Comparison of ENCODE assay signal across 8 cellular contexts in genomic region chr16:3029499-3030127, GRCh38. TPM values are rescaled to one million over a fixed set of nuclear protein-coding genes. Genes with fewer than 3 reads are reported as not detected.
A peak's percentile ranks its signal among the peaks of the same experiment; 100 is the strongest.
DNase-seq lines count a peak whose midpoint lies in the region; ATAC-seq, FAIRE-seq and TF ChIP-seq lines count a peak whose summit lies in the region.

No MANE protein-coding gene starts in this region.

- no peak overlapping the region for H3K9ac ChIP-seq in H1 (replicated peaks in 1 of 4; ENCODE audit: extremely low read depth in 1 of 4, low read depth in 3 of 4, low read length in 3 of 4)

- peaks cover 0 to 8% (median 6%) of the 10 kb centered on the region in 4 experiments; a peak in 5 of 7 replicates for H3K4me1 ChIP-seq in H1 (replicated peaks in 1 of 4; ENCODE audit: control insufficient read depth in 3 of 4, insufficient read depth in 4 of 4, low read length in 3 of 4)

- H3K4me3 ChIP-seq in H1 (ENCODE audit: extremely low read depth in 1 of 4, insufficient read depth in 2 of 4, low read depth in 3 of 4, low read length in 4 of 4) = no peak overlapping the region

- FAIRE-seq in H1 (lab: Jason Lieb, UNC) = no peak

- no peak overlapping the region for H2AFZ ChIP-seq in H1 (ENCODE audit: low read length)

- no peaks in the 10 kb centered on the region for H3K79me2 ChIP-seq in H1 (ENCODE audit: control insufficient read depth in 1 of 2, insufficient read depth in 2 of 2, low read length in 2 of 2)

- no peak overlapping the region for H3K23ac ChIP-seq in H1 (ENCODE audit: insufficient read length)

- POLR2A ChIA-PET in H1 (lab: Charles Lee; ENCODE audit: partially characterized antibody) = interaction anchor here (0.7 to 35.7 kb wide), 8 partner anchors 1 to 68 kb away, joined by 3 to 1808 read pairs (median 147); partner anchors contain the start of genes BICDL2, CLDN6, CLDN9 and HCFC1R1

- no peak overlapping the region for H3K4me2 ChIP-seq in H1 (ENCODE audit: insufficient read depth in 1 of 2, low read depth in 2 of 2, low read length in 2 of 2)

- no peaks in the 10 kb centered on the region for H3K27me3 ChIP-seq in H1 (replicated peaks in 1 of 4; ENCODE audit: control insufficient read depth in 3 of 4, extremely low read depth in 1 of 4, insufficient read depth in 3 of 4, low read length in 3 of 4)

- H4K8ac ChIP-seq in H1 (ENCODE audit: extremely low read depth, insufficient read depth, low read length) = no peak overlapping the region

- H4K91ac ChIP-seq in H1 (replicated peaks; ENCODE audit: insufficient read length, low read length) = peak overlapping the region; percentile 52

- no peaks in the 10 kb centered on the region for H3K23me2 ChIP-seq in H1 (ENCODE audit: low read depth, low read length)

- H3K14ac ChIP-seq in H1 (ENCODE audit: insufficient read length) = no peak overlapping the region

- no peak overlapping the region for H2AK5ac ChIP-seq in H1 (ENCODE audit: low read depth, low read length)

- 0 out of 2 replicates have a peak overlapping the region, but pooled peaks have one; percentile 48 for H2BK20ac ChIP-seq in H1 (ENCODE audit: low read length)

- H2BK12ac ChIP-seq in H1 (ENCODE audit: low read depth, low read length) = no peak overlapping the region

- no peak for TF ChIP-seq POLR2A in H1 (IDR thresholded peaks at IDR 0.05; ENCODE audit: control extremely low read depth in 1 of 2, low read depth in 2 of 2, low read length in 2 of 2)

- no peaks in the 10 kb centered on the region for H3K9me3 ChIP-seq in H1 (ENCODE audit: insufficient read depth in 2 of 2, low read depth in 1 of 2, low read length in 1 of 2)

- no peak for TF ChIP-seq CTCF in H1 (IDR thresholded peaks at IDR 0.05; ENCODE audit: control extremely low read depth in 1 of 3, insufficient read depth in 1 of 3, low read depth in 1 of 3, low read length in 3 of 3)

- H3K4ac ChIP-seq in H1 (replicated peaks; ENCODE audit: insufficient read length, low read depth, low read length) = no peak overlapping the region

- H4K20me1 ChIP-seq in H1 (replicated peaks in 1 of 2; ENCODE audit: control insufficient read depth in 1 of 2, insufficient read depth in 2 of 2, low read length in 2 of 2) = peaks cover 8 to 33% of the 10 kb centered on the region in 2 experiments

- no peak overlapping the region for H3K27ac ChIP-seq in H1 (ENCODE audit: low read depth, low read length)

- no peak overlapping the region for H2BK5ac ChIP-seq in H1 (ENCODE audit: low read depth, low read length)

- 86% methylated on average over 54 of the region's 55 CpGs; no CpG with 5 or more reads in 1 of the 2 experiments for WGBS in H1 (ENCODE audit: extremely low coverage in 1 of 2, insufficient coverage in 1 of 2, insufficient read length in 1 of 2, insufficient replicate concordance in 2 of 2, low coverage in 1 of 2, low lambda C conversion rate in 2 of 2, missing lambda C conversion rate in 1 of 2), 2 experiments

- peak; percentile 73 for DNase-seq in NCI-H2227 (lab: John Stamatoyannopoulos, UW; ENCODE audit: unreplicated experiment)
- DNase-seq in NCI-H2227 treated with DMSO at 0.1 percent for 48 hours (lab: John Stamatoyannopoulos, UW) = no peak
- DNase-seq in H1 (ENCODE audit: low read depth in 1 of 2, low spot score in 2 of 2) = peak in 1 of 2 experiments; percentile 41
- peak; percentile 39 to 68 for DNase-seq in stimulated activated CD4-positive, alpha-beta T cell treated with anti-CD3 and anti-CD28 coated beads, Interleukin-2, amount 100 ng/mL, for 24 hours
- no peak for DNase-seq in D341Med (ENCODE audit: low spot score)
- DNase-seq in DMS53 (lab: John Stamatoyannopoulos, UW) = no peak

- no peak overlapping the region for H2BK15ac ChIP-seq in H1 (ENCODE audit: low read length)

- no peak overlapping the region for H3K18ac ChIP-seq in H1 (ENCODE audit: extremely low read depth, low read length)

- no peaks in the 10 kb centered on the region for H3K79me1 ChIP-seq in H1 (ENCODE audit: low read depth, low read length)

- TF ChIP-seq RAD21 in H1 (IDR thresholded peaks at IDR 0.05 in 1 of 2, conservative IDR thresholded peaks at IDR 0.05 in 1 of 2; ENCODE audit: low read depth in 2 of 2, low read length in 2 of 2) = no peak

- no peak overlapping the region for H4K5ac ChIP-seq in H1 (ENCODE audit: insufficient read length, low read depth, low read length)

- CTCF ChIA-PET in H1 (lab: Charles Lee; ENCODE audit: partially characterized antibody) = interaction anchor here (0.6 to 23.8 kb wide), 14 partner anchors 11 to 73 kb away, joined by 3 to 639 read pairs (median 11); partner anchors contain the start of genes CLDN6, CLDN9, HCFC1R1 and THOC6

- H3K36me3 ChIP-seq in H1 (ENCODE audit: control insufficient read depth in 2 of 4, insufficient read depth in 4 of 4, low read length in 3 of 4) = peaks cover 0 to 21% (median 9%) of the 10 kb centered on the region in 4 experiments; a peak in 7 of 8 replicates

- no peak for TF ChIP-seq EP300 in H1 (IDR thresholded peaks at IDR 0.05; ENCODE audit: borderline replicate concordance in 1 of 2, low read depth in 2 of 2, low read length in 2 of 2)

- H2BK120ac ChIP-seq in H1 (replicated peaks; ENCODE audit: low read depth, low read length) = no peak overlapping the region

- no peak overlapping the region for H3K56ac ChIP-seq in H1 (replicated peaks; ENCODE audit: insufficient read length, low read depth, low read length)

- ATAC-seq in activated CD4-positive, CD25-positive, alpha-beta regulatory T cell treated with anti-CD3 and anti-CD28 coated beads, Interleukin-2, amount 50 U/mL, for 24 hours = peak; percentile 40 to 45
- no peak for ATAC-seq in GM21786 (IDR thresholded peaks at IDR 0.05; ENCODE audit: unreplicated experiment)

TF ChIP-seq in H1, 55 proteins besides CTCF, POLR2A, EP300 and RAD21 (continues in another document):
- TF ChIP-seq SUZ12 (IDR thresholded peaks at IDR 0.05; ENCODE audit: low read length) (no peak), ASH2L (IDR thresholded peaks at IDR 0.05; ENCODE audit: low read length) (no peak), SP4 (IDR thresholded peaks at IDR 0.05; ENCODE audit: low read length) (no peak), E2F6 (IDR thresholded peaks at IDR 0.05) (no peak)

RNA-seq across cellular contexts. Expression of gene THOC6, which starts 5.8 kb away (rescaled TPM):
- total RNA-seq in H1 (2021; fragmentation: NEBNext Ultra II Directional; extraction: Animal tissue kit (Norgen Biotek cat#: 25700)) = 78.5 and 82.9 TPM in 2 replicates
- 111 and 137 TPM in 2 replicates for polyA plus RNA-seq in H1 (2011; rRNA removed)
- 105 TPM for polyA plus RNA-seq in H1 (2011; cell fraction: cytosol; rRNA removed)
- 118 TPM for polyA plus RNA-seq in H1 (2011; cell fraction: nucleus; rRNA removed)
- polyA plus RNA-seq in H1 (2012, experiment 1 of 2) = 65.6 to 98.4 TPM (median 93.0 TPM) in 4 replicates
- polyA plus RNA-seq in H1 (2012, experiment 2 of 2) = 114 TPM
- polyA plus RNA-seq in H1 (2013, experiment 1 of 2) = 36.7 TPM
- 34.1 TPM for polyA plus RNA-seq in H1 (2013, experiment 2 of 2)
- 48.6 and 73.0 TPM in 2 replicates for polyA minus RNA-seq in H1 (2011; rRNA and poly(A)+ RNA removed)
- 59.2 TPM for polyA minus RNA-seq in H1 (2011; cell fraction: cytosol; rRNA and poly(A)+ RNA removed)
- polyA minus RNA-seq in H1 (2011; cell fraction: nucleus; rRNA and poly(A)+ RNA removed) = 37.9 TPM

RNA-seq across cellular contexts. Expression of gene HCFC1R1, which starts 5.9 kb away (rescaled TPM):
- 66.2 and 72.7 TPM in 2 replicates for total RNA-seq in H1 (2021; fragmentation: NEBNext Ultra II Directional; extraction: Animal tissue kit (Norgen Biotek cat#: 25700))
- polyA plus RNA-seq in H1 (2011; rRNA removed) = 138 and 195 TPM in 2 replicates
- polyA plus RNA-seq in H1 (2011; cell fraction: cytosol; rRNA removed) = 98.0 TPM
- polyA plus RNA-seq in H1 (2011; cell fraction: nucleus; rRNA removed) = 119 TPM
- 100 to 142 TPM (median 123 TPM) in 4 replicates for polyA plus RNA-seq in H1 (2012, experiment 1 of 2)
- 151 TPM for polyA plus RNA-seq in H1 (2012, experiment 2 of 2)
- polyA plus RNA-seq in H1 (2013, experiment 1 of 2) = 119 TPM
- 124 TPM for polyA plus RNA-seq in H1 (2013, experiment 2 of 2)
- polyA minus RNA-seq in H1 (2011; rRNA and poly(A)+ RNA removed) = 16.3 and 19.5 TPM in 2 replicates
- 37.1 TPM for polyA minus RNA-seq in H1 (2011; cell fraction: cytosol; rRNA and poly(A)+ RNA removed)
- polyA minus RNA-seq in H1 (2011; cell fraction: nucleus; rRNA and poly(A)+ RNA removed) = 29.6 TPM

RNA-seq across cellular contexts. Expression of gene BICDL2, which starts 7.1 kb away (rescaled TPM):
- 14.3 and 15.9 TPM in 2 replicates for total RNA-seq in H1 (2021; fragmentation: NEBNext Ultra II Directional; extraction: Animal tissue kit (Norgen Biotek cat#: 25700))
- 7.3 and 14.2 TPM in 2 replicates for polyA plus RNA-seq in H1 (2011; rRNA removed)
- 18.0 TPM for polyA plus RNA-seq in H1 (2011; cell fraction: cytosol; rRNA removed)
- 32.3 TPM for polyA plus RNA-seq in H1 (2011; cell fraction: nucleus; rRNA removed)
- polyA plus RNA-seq in H1 (2012, experiment 1 of 2) = 9.8 to 15.5 TPM (median 13.9 TPM) in 4 replicates
- 5.9 TPM for polyA plus RNA-seq in H1 (2012, experiment 2 of 2)
- 10.2 TPM for polyA plus RNA-seq in H1 (2013, experiment 1 of 2)
- 9.1 TPM for polyA plus RNA-seq in H1 (2013, experiment 2 of 2)
- polyA minus RNA-seq in H1 (2011; rRNA and poly(A)+ RNA removed) = 2.5 and 4.1 TPM in 2 replicates
- polyA minus RNA-seq in H1 (2011; cell fraction: cytosol; rRNA and poly(A)+ RNA removed) = 4.6 TPM
- 8.3 TPM for polyA minus RNA-seq in H1 (2011; cell fraction: nucleus; rRNA and poly(A)+ RNA removed)

RNA-seq across cellular contexts. Expression of gene TNFRSF12A, which starts 9.4 kb away (rescaled TPM):
- total RNA-seq in H1 (2021; fragmentation: NEBNext Ultra II Directional; extraction: Animal tissue kit (Norgen Biotek cat#: 25700)) = 77.0 and 81.0 TPM in 2 replicates
- polyA plus RNA-seq in H1 (2011; rRNA removed) = 82.5 and 121 TPM in 2 replicates
- polyA plus RNA-seq in H1 (2011; cell fraction: cytosol; rRNA removed) = 88.3 TPM
- 120 TPM for polyA plus RNA-seq in H1 (2011; cell fraction: nucleus; rRNA removed)
- polyA plus RNA-seq in H1 (2012, experiment 1 of 2) = 45.8 to 72.6 TPM (median 63.2 TPM) in 4 replicates
- polyA plus RNA-seq in H1 (2012, experiment 2 of 2) = 45.0 TPM
- polyA plus RNA-seq in H1 (2013, experiment 1 of 2) = 89.9 TPM
- 111 TPM for polyA plus RNA-seq in H1 (2013, experiment 2 of 2)
- polyA minus RNA-seq in H1 (2011; rRNA and poly(A)+ RNA removed) = 16.6 and 17.1 TPM in 2 replicates
- polyA minus RNA-seq in H1 (2011; cell fraction: cytosol; rRNA and poly(A)+ RNA removed) = 52.9 TPM
- polyA minus RNA-seq in H1 (2011; cell fraction: nucleus; rRNA and poly(A)+ RNA removed) = 42.5 TPM

RNA-seq across cellular contexts. Expression of gene CLDN6, which starts 11.6 kb away (rescaled TPM):
- 747 and 793 TPM in 2 replicates for total RNA-seq in H1 (2021; fragmentation: NEBNext Ultra II Directional; extraction: Animal tissue kit (Norgen Biotek cat#: 25700))
- 1,115 and 1,541 TPM in 2 replicates for polyA plus RNA-seq in H1 (2011; rRNA removed)
- 1,064 TPM for polyA plus RNA-seq in H1 (2011; cell fraction: cytosol; rRNA removed)
- 853 TPM for polyA plus RNA-seq in H1 (2011; cell fraction: nucleus; rRNA removed)
- polyA plus RNA-seq in H1 (2012, experiment 1 of 2) = 1,062 to 1,141 TPM (median 1,120 TPM) in 4 replicates
- polyA plus RNA-seq in H1 (2012, experiment 2 of 2) = 1,707 TPM
- polyA plus RNA-seq in H1 (2013, experiment 1 of 2) = 1,092 TPM
- polyA plus RNA-seq in H1 (2013, experiment 2 of 2) = 1,249 TPM
- 497 and 676 TPM in 2 replicates for polyA minus RNA-seq in H1 (2011; rRNA and poly(A)+ RNA removed)
- polyA minus RNA-seq in H1 (2011; cell fraction: cytosol; rRNA and poly(A)+ RNA removed) = 373 TPM
- 219 TPM for polyA minus RNA-seq in H1 (2011; cell fraction: nucleus; rRNA and poly(A)+ RNA removed)

Comparison
In these comparisons a context has a peak if more than half of its experiments do, and no peak if none do; other contexts are left out.
1. DNase-seq: peak in NCI-H2227 (single experiment) and stimulated activated CD4-positive, alpha-beta T cell treated with anti-CD3 and anti-CD28 coated beads, Interleukin-2, amount 100 ng/mL, for 24 hours (2 of 2); none in NCI-H2227 treated with DMSO at 0.1 percent for 48 hours (single experiment), D341Med (single experiment) and DMS53 (single experiment).